ENCODE assay signal across 1 cellular context in genomic region chr6:11931296-11932035, GRCh38.
TF ChIP-seq lines count a peak whose summit lies in the region.

No MANE protein-coding gene starts in this region.

TF ChIP-seq in K562, 482 proteins besides CTCF, POLR2A, EP300 and RAD21 (continued from another document and continues in another):
- TF ChIP-seq ATF3 (IDR thresholded peaks at IDR 0.05): peak; percentile 76; the same call in 1 of the 2 replicates
- no peak; the same call in 1 of the 2 replicates for TF ChIP-seq ATF3 (CRISPR knock-in tag; conservative IDR thresholded peaks at IDR 0.05)
- TF ChIP-seq MAFG (tag; conservative IDR thresholded peaks at IDR 0.05): no peak
- no peak for TF ChIP-seq ATF1 (CRISPR knock-in tag; IDR thresholded peaks at IDR 0.05)
- TF ChIP-seq ATF1 (tag; IDR thresholded peaks at IDR 0.05): peak; percentile 71
- peak; percentile 99 for TF ChIP-seq SMARCA4 (IDR thresholded peaks at IDR 0.05)
- no peak for TF ChIP-seq ZNF175 (CRISPR knock-in tag; IDR thresholded peaks at IDR 0.05; ENCODE audit: low read depth)
- peak; percentile 95 for TF ChIP-seq CBFA2T2 (conservative IDR thresholded peaks at IDR 0.05)
- TF ChIP-seq L3MBTL2 (IDR thresholded peaks at IDR 0.05): peak; percentile 79
- TF ChIP-seq SMARCC2 (IDR thresholded peaks at IDR 0.05; ENCODE audit: low read depth): peak; percentile 99
- peak; percentile 79 to 95; a peak in 3 of 4 replicates for TF ChIP-seq RCOR1 (IDR thresholded peaks at IDR 0.05; ENCODE audit: borderline replicate concordance in 1 of 2, low read depth in 2 of 2, low read length in 2 of 2)
- TF ChIP-seq ZC3H8 (IDR thresholded peaks at IDR 0.05): 0 out of 2 replicates have a peak, but pooled peaks have one; percentile 19
- peak; percentile 50; the same call in 1 of the 2 replicates for TF ChIP-seq KLF6 (CRISPR knock-in tag; IDR thresholded peaks at IDR 0.05; ENCODE audit: borderline replicate concordance)
- peak; percentile 75 for TF ChIP-seq PRDM10 (IDR thresholded peaks at IDR 0.05; ENCODE audit: partially characterized antibody)
- 0 out of 2 replicates have a peak, but pooled peaks have one; percentile 32 for TF ChIP-seq ZBTB7A (IDR thresholded peaks at IDR 0.05; ENCODE audit: borderline replicate concordance, control insufficient read depth, low read depth, low read length)
- peak; percentile 96 for TF ChIP-seq NCOR1 (IDR thresholded peaks at IDR 0.05)
- TF ChIP-seq ZNF12 (CRISPR knock-in tag; IDR thresholded peaks at IDR 0.05): no peak
- peak; percentile 46; the same call in 1 of the 2 replicates for TF ChIP-seq ETV1 (tag; conservative IDR thresholded peaks at IDR 0.05; ENCODE audit: low read depth)
- TF ChIP-seq HINFP (tag; conservative IDR thresholded peaks at IDR 0.05; ENCODE audit: low read depth): 0 out of 2 replicates have a peak, but pooled peaks have one; percentile 31
- TF ChIP-seq RFX7 (CRISPR knock-in tag; IDR thresholded peaks at IDR 0.05): no peak
- TF ChIP-seq BRF2 (IDR thresholded peaks at IDR 0.05; ENCODE audit: borderline replicate concordance, insufficient read depth, insufficient read length): no peak
- TF ChIP-seq ZNF347 (CRISPR knock-in tag; IDR thresholded peaks at IDR 0.05; ENCODE audit: low read depth): no peak
- 0 out of 2 replicates have a peak, but pooled peaks have one; percentile 14 for TF ChIP-seq ZSCAN32 (CRISPR knock-in tag; IDR thresholded peaks at IDR 0.05)
- TF ChIP-seq NFYB (IDR thresholded peaks at IDR 0.05; ENCODE audit: extremely low read depth, insufficient read length): no peak
- TF ChIP-seq PML (IDR thresholded peaks at IDR 0.05; ENCODE audit: low read length): peak; percentile 95
- TF ChIP-seq ZNF696 (CRISPR knock-in tag; conservative IDR thresholded peaks at IDR 0.05): no peak
- peak; percentile 64 for TF ChIP-seq EP400 (IDR thresholded peaks at IDR 0.05)
- peak; percentile 86 to 92 for TF ChIP-seq TRIM24 (IDR thresholded peaks at IDR 0.05)
- TF ChIP-seq TFE3 (CRISPR knock-in tag; IDR thresholded peaks at IDR 0.05): no peak
- peak; percentile 17; the same call in 1 of the 2 replicates for TF ChIP-seq ZNF561 (CRISPR knock-in tag; conservative IDR thresholded peaks at IDR 0.05)
- TF ChIP-seq E2F4 (CRISPR knock-in tag; IDR thresholded peaks at IDR 0.05; ENCODE audit: low read depth): no peak
- no peak for TF ChIP-seq TCF15 (CRISPR knock-in tag; IDR thresholded peaks at IDR 0.05)
- TF ChIP-seq TEAD2 (tag; IDR thresholded peaks at IDR 0.05): no peak
- peak; percentile 95 for TF ChIP-seq CCNT2 (IDR thresholded peaks at IDR 0.05; ENCODE audit: borderline replicate concordance, extremely low read depth, insufficient read length, low read depth, low read length)
- TF ChIP-seq STAT6 (CRISPR knock-in tag; IDR thresholded peaks at IDR 0.05): 0 out of 2 replicates have a peak, but pooled peaks have one; percentile 25
- peak; percentile 77; the same call in 1 of the 2 replicates for TF ChIP-seq RUNX1 (IDR thresholded peaks at IDR 0.05; ENCODE audit: low read depth)
- no peak for TF ChIP-seq ID3 (CRISPR knock-in tag; IDR thresholded peaks at IDR 0.05)
- peak; percentile 87; the same call in 1 of the 2 replicates for TF ChIP-seq ID3 (tag; IDR thresholded peaks at IDR 0.05)
- peak; percentile 96 for TF ChIP-seq JUND (IDR thresholded peaks at IDR 0.05; ENCODE audit: borderline replicate concordance, low read depth, low read length)
- TF ChIP-seq JUND (tag; IDR thresholded peaks at IDR 0.05; ENCODE audit: borderline replicate concordance, low read depth, low read length): peak; percentile 88; the same call in 2 of the 3 replicates
- TF ChIP-seq ZNF354B (CRISPR knock-in tag; IDR thresholded peaks at IDR 0.05): no peak
- TF ChIP-seq POLR2AphosphoS5 (IDR thresholded peaks at IDR 0.05; ENCODE audit: control insufficient read depth, insufficient read depth, low read depth, low read length): peak; percentile 96
- TF ChIP-seq ZNF77 (CRISPR knock-in tag; IDR thresholded peaks at IDR 0.05): no peak
- no peak for TF ChIP-seq IRF1 (CRISPR knock-in tag; IDR thresholded peaks at IDR 0.05; ENCODE audit: borderline replicate concordance)
- TF ChIP-seq RBBP5 (IDR thresholded peaks at IDR 0.05; ENCODE audit: borderline replicate concordance, insufficient read depth, low read length, poor library complexity, severe bottlenecking): peak; percentile 89
- peak; percentile 7; the same call in 1 of the 2 replicates for TF ChIP-seq ZNF24 (IDR thresholded peaks at IDR 0.05)
- 0 out of 2 replicates have a peak, but pooled peaks have one; percentile 25 for TF ChIP-seq MAFK (IDR thresholded peaks at IDR 0.05; ENCODE audit: low read length)
- TF ChIP-seq BHLHE40 (IDR thresholded peaks at IDR 0.05; ENCODE audit: low read length): peak; percentile 64
- peak; percentile 25; the same call in 1 of the 2 replicates for TF ChIP-seq HSF4 (CRISPR knock-in tag; IDR thresholded peaks at IDR 0.05; ENCODE audit: borderline replicate concordance)
- no peak for TF ChIP-seq BCOR (IDR thresholded peaks at IDR 0.05)
- no peak for TF ChIP-seq CHD1 (IDR thresholded peaks at IDR 0.05; ENCODE audit: low read length)
- TF ChIP-seq NFRKB (IDR thresholded peaks at IDR 0.05; ENCODE audit: low read depth): peak; percentile 95
- TF ChIP-seq ESRRB (CRISPR knock-in tag; IDR thresholded peaks at IDR 0.05; ENCODE audit: borderline replicate concordance): no peak
